ENCODE assay signal across 8 cellular contexts in the genomic region with DNA sequence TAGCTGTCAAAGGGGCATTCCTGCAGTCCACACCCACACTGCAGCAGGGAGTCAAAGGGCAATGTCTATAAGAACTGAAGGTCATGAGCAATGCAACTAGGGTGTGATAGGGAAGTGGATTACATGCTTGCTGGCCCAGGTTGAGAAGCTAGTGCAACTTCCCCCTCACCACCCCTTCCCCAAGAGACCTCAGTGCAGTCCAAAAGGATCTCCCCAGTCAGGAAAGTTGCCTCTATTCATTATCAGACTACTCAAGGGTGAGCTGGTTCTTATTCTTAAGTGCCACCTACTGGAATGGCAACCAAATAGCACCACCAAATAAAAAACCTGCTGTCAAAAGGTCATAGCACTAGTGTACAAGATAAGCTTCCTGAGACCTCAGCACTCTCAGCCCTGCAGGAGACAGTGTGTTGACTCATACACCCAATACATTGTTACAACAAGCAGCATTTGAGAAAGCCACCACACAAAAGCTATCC. TPM values are rescaled to one million over a fixed set of nuclear protein-coding genes. Genes with fewer than 3 reads are reported as not detected.
DNase-seq lines count a peak whose midpoint lies in the region; ATAC-seq and TF ChIP-seq lines count a peak whose summit lies in the region.

No MANE protein-coding gene starts in this region.

- in situ Hi-C loops in brain microvascular endothelial cell (cut with HindIII; ENCODE audit: low pct_ligation_motif_present, low sequenced_read_pairs) = no loop called here

- TF ChIP-seq CTCF in 22Rv1 (IDR thresholded peaks at IDR 0.05) = peak; percentile 53
- TF ChIP-seq CTCF in KMS-11 (conservative IDR thresholded peaks at IDR 0.05; ENCODE audit: low read depth, low read length) = peak; percentile 52
- TF ChIP-seq CTCF in brain microvascular endothelial cell (IDR thresholded peaks at IDR 0.05; ENCODE audit: low read depth, low read length, missing control alignments) = peak; percentile 42

- no peaks in the 10 kb centered on the region for H4K20me1 ChIP-seq in KMS-11 (ENCODE audit: insufficient read depth)

- H3K4me3 ChIP-seq in KMS-11 (IDR thresholded peaks at IDR 0.05; ENCODE audit: insufficient read depth, low read depth, low read length) = no peak overlapping the region
- H3K4me3 ChIP-seq in brain microvascular endothelial cell (ENCODE audit: low read depth, low read length) = no peak overlapping the region

- no peak overlapping the region for H3K4me3 Mint-ChIP-seq in activated CD4-positive, alpha-beta memory T cell treated with anti-CD3 and anti-CD28 coated beads, Interleukin-2, amount 10 ng/mL, durations not matched to agents 7 days and 5 days

- no peak overlapping the region for H3K27ac ChIP-seq in 22Rv1
- H3K27ac ChIP-seq in KMS-11 = no peak overlapping the region
- H3K27ac ChIP-seq in brain microvascular endothelial cell = no peak overlapping the region

- H3K9me3 Mint-ChIP-seq in activated CD4-positive, alpha-beta memory T cell treated with anti-CD3 and anti-CD28 coated beads, Interleukin-2, amount 10 ng/mL, durations not matched to agents 7 days and 5 days = peaks cover 2% of the 10 kb centered on the region

- no peaks in the 10 kb centered on the region for H3K36me3 Mint-ChIP-seq in activated CD4-positive, alpha-beta memory T cell treated with anti-CD3 and anti-CD28 coated beads, Interleukin-2, amount 10 ng/mL, durations not matched to agents 7 days and 5 days (ENCODE audit: low read depth)

- DNase-seq in brain microvascular endothelial cell (peak; percentile 49), DMS153 (lab: John Stamatoyannopoulos, UW) (no peak), mucosa of gallbladder (ENCODE audit: low spot score) (no peak)
- DNase-seq in stimulated activated CD4-positive, alpha-beta T cell treated with anti-CD3 and anti-CD28 coated beads, Interleukin-15, amount 100 ng/mL, for 24 hours = no peak
- DNase-seq in activated CD4-positive, alpha-beta memory T cell treated with anti-CD3 and anti-CD28 coated beads, Interleukin-2, amount 10 ng/mL, durations not matched to agents 7 days and 5 days = no peak

- POLR2A ChIA-PET in activated CD4-positive, alpha-beta memory T cell treated with anti-CD3 and anti-CD28 coated beads, Interleukin-2, amount 10 ng/mL, durations not matched to agents 7 days and 5 days (lab: Charles Lee) = no interaction called here

- ATAC-seq in GM18861 (IDR thresholded peaks at IDR 0.05; ENCODE audit: unreplicated experiment) = peak; percentile 74

- no peaks in the 10 kb centered on the region for H3K36me3 ChIP-seq in KMS-11 (ENCODE audit: insufficient read depth)
- H3K36me3 ChIP-seq in brain microvascular endothelial cell (replicated peaks) = no peaks in the 10 kb centered on the region

- no peaks in the 10 kb centered on the region for H3K79me2 ChIP-seq in KMS-11 (ENCODE audit: insufficient read depth, low read depth)

- no peak overlapping the region for H3K4me2 ChIP-seq in KMS-11

- H3K27ac Mint-ChIP-seq in activated CD4-positive, alpha-beta memory T cell treated with anti-CD3 and anti-CD28 coated beads, Interleukin-2, amount 10 ng/mL, durations not matched to agents 7 days and 5 days = no peak overlapping the region

- no peaks in the 10 kb centered on the region for H3K27me3 Mint-ChIP-seq in activated CD4-positive, alpha-beta memory T cell treated with anti-CD3 and anti-CD28 coated beads, Interleukin-2, amount 10 ng/mL, durations not matched to agents 7 days and 5 days

- no peaks in the 10 kb centered on the region for H3K27me3 ChIP-seq in KMS-11 (ENCODE audit: insufficient read depth, low read depth)
- no peaks in the 10 kb centered on the region for H3K27me3 ChIP-seq in brain microvascular endothelial cell (replicated peaks)

- no peaks in the 10 kb centered on the region for H3K4me1 Mint-ChIP-seq in activated CD4-positive, alpha-beta memory T cell treated with anti-CD3 and anti-CD28 coated beads, Interleukin-2, amount 10 ng/mL, durations not matched to agents 7 days and 5 days

- no peak overlapping the region for H3K9ac ChIP-seq in KMS-11

- CTCF ChIA-PET in activated CD4-positive, alpha-beta memory T cell treated with anti-CD3 and anti-CD28 coated beads, Interleukin-2, amount 10 ng/mL, durations not matched to agents 7 days and 5 days (lab: Charles Lee) = interaction anchor here (1.9 kb wide), 1 partner anchor 22 kb away, joined by 10 read pairs; no protein-coding TSS in a partner anchor

- H3K4me1 ChIP-seq in KMS-11 (ENCODE audit: low read depth, poor library complexity, severe bottlenecking) = no peaks in the 10 kb centered on the region

- H2AFZ ChIP-seq in KMS-11 (ENCODE audit: low read depth) = no peak overlapping the region

RNA-seq across cellular contexts. Expression of gene MTERF1, which starts 28.2 kb away (rescaled TPM):
- total RNA-seq in activated CD4-positive, alpha-beta memory T cell treated with anti-CD3 and anti-CD28 coated beads, Interleukin-2, amount 10 ng/mL, durations not matched to agents 7 days and 5 days = 10 to 100 TPM; 15.4 to 15.6 TPM
- total RNA-seq in mucosa of gallbladder = 11.7 TPM
